In the genomic region with DNA sequence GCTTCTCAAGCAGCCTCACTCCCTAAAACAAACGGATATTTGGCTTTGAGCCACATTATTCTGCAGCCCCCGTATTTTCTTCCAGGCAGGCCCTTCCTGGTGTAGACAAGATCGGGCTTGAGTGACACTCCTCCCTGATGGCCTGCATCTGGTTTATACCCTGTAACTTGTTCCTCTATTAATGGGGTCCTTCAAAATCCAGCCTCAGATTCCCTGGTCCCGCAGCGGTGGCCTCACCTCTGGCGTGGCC, we compare ENCODE assay signal across 8 cellular contexts. TPM values are rescaled to one million over a fixed set of nuclear protein-coding genes. Genes with fewer than 3 reads are reported as not detected.
DNase-seq lines count a peak whose midpoint lies in the region; ATAC-seq, FAIRE-seq and TF ChIP-seq lines count a peak whose summit lies in the region.

No MANE protein-coding gene starts in this region.

- POLR2A ChIA-PET in HEK293T (lab: Yijun Ruan, JAX): interaction anchor here (0.7 to 3.0 kb wide), 20 partner anchors 9 to 344 kb away, joined by 3 to 40 read pairs (median 4); partner anchors contain the start of genes C6orf52, PAK1IP1 and TMEM14B
- POLR2A ChIA-PET in activated B cell treated with CpG ODN at 0.5 μM for 24 hours (lab: Charles Lee): interaction anchor here (0.6 to 6.4 kb wide), 5 partner anchors 12 to 28 kb away, joined by 3 to 75 read pairs (median 5); partner anchors contain the start of genes C6orf52 and PAK1IP1

- no peaks in the 10 kb centered on the region for H3K27me3 Mint-ChIP-seq in activated B cell treated with CpG ODN at 0.5 μM for 24 hours

- DNase-seq in HEK293T (ENCODE audit: extremely low spot score) (no peak), activated B cell treated with CpG ODN at 0.5 μM for 24 hours (no peak), right cardiac atrium (no peak), small intestine (no peak), NCI-H1092 (lab: John Stamatoyannopoulos, UW) (no peak)
- DNase-seq in activated CD8-positive, alpha-beta memory T cell treated with anti-CD3 and anti-CD28 coated beads, Interleukin-2, amount 50 U/mL, for 48 hours: no peak

- H3K4me1 ChIP-seq in right cardiac atrium (ENCODE audit: control insufficient read depth, insufficient read depth, low read length): peaks cover 3% of the 10 kb centered on the region
- H3K4me1 ChIP-seq in small intestine (ENCODE audit: control insufficient read depth in 2 of 2, insufficient read depth in 1 of 2, low read depth in 1 of 2, low read length in 1 of 2): peaks cover 3 to 6% of the 10 kb centered on the region in 2 donors

- CTCF ChIA-PET in HEK293T (lab: Yijun Ruan, JAX) (no interaction called here), activated B cell treated with CpG ODN at 0.5 μM for 24 hours (lab: Charles Lee) (no interaction called here)

- H3K4me3 Mint-ChIP-seq in activated B cell treated with CpG ODN at 0.5 μM for 24 hours: peak overlapping the region; percentile 93

- H3K4me3 ChIP-seq in right cardiac atrium (ENCODE audit: low read length): peak overlapping the region; percentile 51
- H3K4me3 ChIP-seq in small intestine (ENCODE audit: low read depth in 1 of 2, low read length in 2 of 2): peak overlapping the region; percentile 38 to 75

- H3K9me3 ChIP-seq in right cardiac atrium (ENCODE audit: control insufficient read depth, low read length): no peaks in the 10 kb centered on the region
- H3K9me3 ChIP-seq in small intestine (ENCODE audit: control insufficient read depth, low read depth): no peaks in the 10 kb centered on the region

- H3K36me3 Mint-ChIP-seq in activated B cell treated with CpG ODN at 0.5 μM for 24 hours (ENCODE audit: low read depth): peaks cover 15% of the 10 kb centered on the region

- no peak for FAIRE-seq in small intestine (lab: Jason Lieb, UNC)

- intact Hi-C loops in activated B cell treated with CpG ODN at 0.5 μM for 24 hours (cut with micrococcal nuclease) (loop anchor here (2.0 kb wide), 1 partner anchor 116 kb away; the partner anchor contains the start of gene MAK), right cardiac atrium (cut with DNase I) (no loop called here)

- no peak for ATAC-seq in activated B cell treated with CpG ODN at 0.5 μM for 24 hours (ENCODE audit: low read depth)
- ATAC-seq in right cardiac atrium: no peak
- no peak for ATAC-seq in HG03097 (IDR thresholded peaks at IDR 0.05; ENCODE audit: low FRiP score, unreplicated experiment)
- ATAC-seq in GM21360 (IDR thresholded peaks at IDR 0.05; ENCODE audit: unreplicated experiment): no peak

- no peak for TF ChIP-seq CTCF in activated B cell treated with CpG ODN at 0.5 μM for 24 hours (IDR thresholded peaks at IDR 0.05)

- H3K27ac ChIP-seq in right cardiac atrium (ENCODE audit: low read length) (peak overlapping the region; percentile 76), small intestine (ENCODE audit: low read depth in 1 of 2, low read length in 1 of 2) (peak overlapping the region; percentile 74 to 85)

- H3K36me3 ChIP-seq in small intestine (ENCODE audit: control insufficient read depth in 2 of 2, insufficient read depth in 2 of 2, low read length in 2 of 2): peaks cover 2% of the 10 kb centered on the region in 2 donors

- peak overlapping the region; percentile 89 for H3K27ac Mint-ChIP-seq in activated B cell treated with CpG ODN at 0.5 μM for 24 hours

- peaks cover 39% of the 10 kb centered on the region for H3K4me1 Mint-ChIP-seq in activated B cell treated with CpG ODN at 0.5 μM for 24 hours

- H3K9me3 Mint-ChIP-seq in activated B cell treated with CpG ODN at 0.5 μM for 24 hours: peaks cover 4% of the 10 kb centered on the region

- WGBS in right cardiac atrium: 1% methylated on average over 6 of the region's 6 CpGs
- WGBS in small intestine, 3 donors: 2 to 5% (median 3%) methylated on average over 6 of the region's 6 CpGs

- H3K27me3 ChIP-seq in right cardiac atrium (ENCODE audit: control insufficient read depth, insufficient read depth) (no peaks in the 10 kb centered on the region), small intestine (ENCODE audit: control insufficient read depth in 2 of 2, insufficient read depth in 2 of 2, low read length in 2 of 2) (no peaks in the 10 kb centered on the region)

TF ChIP-seq in HEK293T, 16 proteins besides CTCF, POLR2A, EP300 and RAD21:
- TF ChIP-seq BHLHE40 (IDR thresholded peaks at IDR 0.05; ENCODE audit: borderline replicate concordance): no peak
- TF ChIP-seq SUZ12 (IDR thresholded peaks at IDR 0.05): no peak
- TF ChIP-seq FOXM1 (IDR thresholded peaks at IDR 0.05; ENCODE audit: borderline replicate concordance): no peak; the same call in 1 of the 2 replicates
- no peak for TF ChIP-seq ARNT (IDR thresholded peaks at IDR 0.05)
- TF ChIP-seq SP1 (IDR thresholded peaks at IDR 0.05): no peak
- TF ChIP-seq ZNF384 (IDR thresholded peaks at IDR 0.05): no peak
- TF ChIP-seq FOXK2 (IDR thresholded peaks at IDR 0.05): no peak
- no peak for TF ChIP-seq LEF1 (IDR thresholded peaks at IDR 0.05; ENCODE audit: borderline replicate concordance)
- TF ChIP-seq NFRKB (IDR thresholded peaks at IDR 0.05): no peak
- peak; percentile 71; the same call in 1 of the 2 replicates for TF ChIP-seq PKNOX1 (IDR thresholded peaks at IDR 0.05)
- peak; percentile 84; the same call in 1 of the 2 replicates for TF ChIP-seq L3MBTL2 (conservative IDR thresholded peaks at IDR 0.05)
- TF ChIP-seq FOXA1 (IDR thresholded peaks at IDR 0.05): no peak
- no peak for TF ChIP-seq HDGF (IDR thresholded peaks at IDR 0.05; ENCODE audit: borderline replicate concordance)
- TF ChIP-seq CTBP1 (IDR thresholded peaks at IDR 0.05; ENCODE audit: borderline replicate concordance): no peak
- TF ChIP-seq TARDBP (IDR thresholded peaks at IDR 0.05): no peak
TF ChIP-seq in HEK293T: peak in this region for 2.

RNA-seq across cellular contexts. Expression of gene TMEM14C, which starts 0.4 kb away (rescaled TPM):
- 23.0 and 23.1 TPM in 2 replicates for total RNA-seq in activated B cell treated with CpG ODN at 0.5 μM for 24 hours
- total RNA-seq in right cardiac atrium: 100 to 1,000 TPM; 102 to 119 (median 109) TPM
- polyA plus RNA-seq in right cardiac atrium: 174 TPM
- 100 to 1,000 TPM; 105 to 144 (median 137) TPM for polyA plus RNA-seq in small intestine

RNA-seq across cellular contexts. Expression of gene TMEM14B, which starts 25.1 kb away (rescaled TPM):
- total RNA-seq in activated B cell treated with CpG ODN at 0.5 μM for 24 hours (60.3 and 63.4 TPM in 2 replicates), right cardiac atrium (100 to 1,000 TPM in 2 of 4 donors, 10 to 100 TPM in 2; 92.6 to 113 (median 105) TPM)
- polyA plus RNA-seq in right cardiac atrium (141 TPM), small intestine (10 to 100 TPM; 50.8 to 64.1 (median 63.0) TPM)

RNA-seq across cellular contexts. Expression of gene PAK1IP1, which starts 27.7 kb away (rescaled TPM):
- total RNA-seq in activated B cell treated with CpG ODN at 0.5 μM for 24 hours: 18.1 and 18.3 TPM in 2 replicates
- total RNA-seq in right cardiac atrium: 10 to 100 TPM in 2 of 4 donors, 1 to 10 TPM in 2; 7.7 to 12.1 (median 10.0) TPM
- polyA plus RNA-seq in right cardiac atrium: 9.2 TPM
- polyA plus RNA-seq in small intestine: 10 to 100 TPM in 1 of 3 donors, 1 to 10 TPM in 2; 5.1 to 17.5 (median 7.6) TPM

RNA-seq across cellular contexts. Expression of gene C6orf52, which starts 28.1 kb away (rescaled TPM):
- total RNA-seq in activated B cell treated with CpG ODN at 0.5 μM for 24 hours: 1.0 and 1.6 TPM in 2 replicates
- total RNA-seq in right cardiac atrium: under 1 TPM in 2 of 4 donors, not detected in 2; 0.63 to 0.71 TPM
- 0.29 TPM for polyA plus RNA-seq in right cardiac atrium
- 1 to 10 TPM; 1.6 to 5.1 (median 2.8) TPM for polyA plus RNA-seq in small intestine
